In the genomic region with DNA sequence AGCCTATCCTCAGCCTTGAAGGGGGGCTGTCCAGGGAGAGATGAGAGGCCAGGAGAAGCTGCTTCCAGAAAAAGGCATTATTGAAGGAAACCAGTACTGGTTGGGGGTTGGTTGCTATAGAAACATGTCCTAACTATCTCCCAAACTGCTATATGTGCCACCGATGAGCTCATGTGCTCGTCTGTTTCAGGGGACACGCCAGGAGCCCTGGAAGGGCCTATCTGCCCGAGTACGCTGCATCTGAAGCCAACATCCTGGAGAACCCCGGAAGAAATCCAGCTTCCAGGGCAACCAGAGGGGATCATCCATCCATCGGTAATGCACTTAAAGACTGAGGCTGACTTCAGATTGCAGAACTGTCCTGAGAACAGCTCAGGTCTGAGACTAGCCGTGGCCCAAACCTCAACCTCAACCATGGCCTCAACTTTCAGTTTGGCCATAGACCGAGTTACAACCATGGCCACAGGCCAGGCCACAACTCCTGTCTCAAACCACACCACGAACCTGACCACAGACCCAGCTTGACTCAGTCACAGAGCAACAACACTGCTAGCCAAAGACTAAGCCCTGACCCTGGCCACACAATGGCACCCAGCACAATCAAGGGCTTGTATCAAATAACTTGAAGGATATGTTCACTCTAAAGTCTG, we compare ENCODE assay signal across 1 cellular context.
TF ChIP-seq lines count a peak whose summit lies in the region.

No MANE protein-coding gene starts in this region.

TF ChIP-seq in GM12878, 131 proteins besides CTCF, POLR2A, EP300 and RAD21:
- no peak for TF ChIP-seq GATAD2B (conservative IDR thresholded peaks at IDR 0.05; ENCODE audit: low read depth)
- no peak for TF ChIP-seq ATF3 (IDR thresholded peaks at IDR 0.05; ENCODE audit: borderline replicate concordance, extremely low read depth, low read depth, low read length)
- no peak for TF ChIP-seq DPF2 (IDR thresholded peaks at IDR 0.05)
- TF ChIP-seq IRF5 (IDR thresholded peaks at IDR 0.05; ENCODE audit: borderline replicate concordance): no peak
- TF ChIP-seq CREB1 (IDR thresholded peaks at IDR 0.05; ENCODE audit: low read depth): no peak
- no peak for TF ChIP-seq CHD4 (IDR thresholded peaks at IDR 0.05)
- TF ChIP-seq FOXM1 (IDR thresholded peaks at IDR 0.05; ENCODE audit: low read depth, low read length): no peak
- TF ChIP-seq FOS (IDR thresholded peaks at IDR 0.05; ENCODE audit: borderline replicate concordance, extremely low read depth, insufficient read length): no peak
- TF ChIP-seq STAT1 (conservative IDR thresholded peaks at IDR 0.05): no peak
- peak; percentile 75; the same call in 1 of the 2 replicates for TF ChIP-seq PAX5 (IDR thresholded peaks at IDR 0.05; ENCODE audit: borderline replicate concordance, low read depth, low read length)
- peak; percentile 49; the same call in 1 of the 2 replicates for TF ChIP-seq CBFB (IDR thresholded peaks at IDR 0.05; ENCODE audit: low read depth)
- TF ChIP-seq RUNX3 (IDR thresholded peaks at IDR 0.05; ENCODE audit: low read length): peak; percentile 92
- no peak for TF ChIP-seq ZNF24 (IDR thresholded peaks at IDR 0.05)
- no peak for TF ChIP-seq STAT3 (IDR thresholded peaks at IDR 0.05; ENCODE audit: low read depth, low read length)
- no peak for TF ChIP-seq ZBTB33 (IDR thresholded peaks at IDR 0.05)
- TF ChIP-seq NFIC (IDR thresholded peaks at IDR 0.05; ENCODE audit: low read depth, low read length): no peak
- TF ChIP-seq TCF7 (IDR thresholded peaks at IDR 0.05; ENCODE audit: borderline replicate concordance): no peak
- TF ChIP-seq CREM (IDR thresholded peaks at IDR 0.05; ENCODE audit: low read depth): no peak
- TF ChIP-seq EGR1 (IDR thresholded peaks at IDR 0.05; ENCODE audit: borderline replicate concordance in 1 of 2, low read depth in 2 of 2, low read length in 2 of 2): no peak
- no peak for TF ChIP-seq MTA2 (IDR thresholded peaks at IDR 0.05; ENCODE audit: low read depth)
